In the genomic region with DNA sequence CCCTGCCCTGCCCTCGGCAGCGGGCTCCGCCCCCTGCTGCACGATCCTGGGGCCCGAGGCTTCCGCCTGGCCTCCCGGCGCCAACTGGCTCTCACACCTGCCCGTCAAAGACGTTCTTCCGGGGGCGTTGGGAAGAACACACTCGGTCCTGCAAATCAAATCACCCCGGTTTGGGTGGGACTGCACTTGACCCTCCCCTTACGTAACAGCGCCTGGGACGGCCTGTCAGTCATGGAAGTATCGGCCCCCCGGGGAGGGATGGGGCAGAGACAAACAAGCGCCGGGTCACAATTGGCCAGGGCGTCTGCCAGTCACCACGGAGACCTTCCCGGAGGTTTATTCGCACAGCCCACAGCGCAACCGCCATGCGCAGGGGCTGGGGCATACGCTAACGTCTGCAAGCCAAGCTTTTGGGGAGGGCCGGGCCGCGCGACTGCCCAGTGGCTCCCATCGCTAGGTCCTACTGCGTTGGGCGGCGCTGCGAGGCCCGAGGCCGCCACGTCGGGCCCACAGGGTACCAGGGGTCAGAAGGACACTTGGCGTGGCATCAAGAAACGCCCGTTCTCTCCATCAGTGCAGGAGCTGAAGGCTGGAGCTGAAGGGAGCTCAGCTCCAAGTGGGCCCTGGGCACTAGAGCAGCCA, we compare ENCODE assay signal across 8 cellular contexts. TPM values are rescaled to one million over a fixed set of nuclear protein-coding genes. Genes with fewer than 3 reads are reported as not detected.
A peak's percentile ranks its signal among the peaks of the same experiment; 100 is the strongest.
DNase-seq lines count a peak whose midpoint lies in the region; ATAC-seq, FAIRE-seq and TF ChIP-seq lines count a peak whose summit lies in the region.

No MANE protein-coding gene starts in this region.

- H3K4me3 Mint-ChIP-seq in WTC11: peak overlapping the region; percentile 87

- peak overlapping the region; percentile 45 to 83 for H3K4me3 ChIP-seq in cardiac fibroblast (replicated peaks in 1 of 2; ENCODE audit: low read depth in 2 of 2, low read length in 2 of 2)
- peak overlapping the region; percentile 78 to 87 for H3K4me3 ChIP-seq in small intestine (ENCODE audit: low read depth in 1 of 2, low read length in 2 of 2)

- H3K4me1 ChIP-seq in small intestine (ENCODE audit: control insufficient read depth in 2 of 2, insufficient read depth in 1 of 2, low read depth in 1 of 2, low read length in 1 of 2): peaks cover 4 to 6% of the 10 kb centered on the region in 2 donors

- no peaks in the 10 kb centered on the region for H3K27me3 ChIP-seq in small intestine (ENCODE audit: control insufficient read depth in 2 of 2, insufficient read depth in 2 of 2, low read length in 2 of 2)

- FAIRE-seq in small intestine (lab: Jason Lieb, UNC): no peak

- no peaks in the 10 kb centered on the region for H3K36me3 ChIP-seq in small intestine (ENCODE audit: control insufficient read depth in 2 of 2, insufficient read depth in 2 of 2, low read length in 2 of 2)

- DNase-seq in AG08396 (ENCODE audit: low spot score): peak; percentile 99
- DNase-seq in NCI-H2227 treated with DMSO at 0.1 percent for 48 hours (lab: John Stamatoyannopoulos, UW): peak; percentile 97
- DNase-seq in WTC11 (ENCODE audit: low spot score): peak; percentile 100
- DNase-seq in cardiac fibroblast (ENCODE audit: low read depth in 2 of 2): peak; percentile 100
- peak; percentile 93 for DNase-seq in iPS-NIHi11 (ENCODE audit: low spot score)
- DNase-seq in small intestine: peak; percentile 100

- 0% methylated on average over 39 to 46 of the region's 46 CpGs for WGBS in small intestine, 3 donors

- H3K9me3 Mint-ChIP-seq in WTC11: peaks cover 3% of the 10 kb centered on the region; the same call in 1 of the 2 replicates

- peak overlapping the region; percentile 91 for H3K27ac Mint-ChIP-seq in WTC11

- POLR2A ChIA-PET in WTC11 (lab: Charles Lee): interaction anchor here (0.5 to 0.6 kb wide), 2 partner anchors 32 to 357 kb away, joined by 3 to 4 read pairs; no protein-coding TSS in a partner anchor

- ATAC-seq in HG03175 (IDR thresholded peaks at IDR 0.05; ENCODE audit: unreplicated experiment): peak; percentile 95
- ATAC-seq in WTC11: peak; percentile 93

- TF ChIP-seq CTCF in WTC11 (IDR thresholded peaks at IDR 0.05): no peak
- TF ChIP-seq CTCF in cardiac fibroblast (IDR thresholded peaks at IDR 0.05; ENCODE audit: low read depth, low read length): no peak

- in situ Hi-C loops in GM18951 (cut with MboI; ENCODE audit: low sequenced_read_pairs, unreplicated experiment): no loop called here

- peaks cover 30% of the 10 kb centered on the region for H3K4me1 Mint-ChIP-seq in WTC11

- no peaks in the 10 kb centered on the region for H3K9me3 ChIP-seq in small intestine (ENCODE audit: control insufficient read depth, low read depth)

- peak overlapping the region; percentile 88 to 98 for H3K27ac ChIP-seq in small intestine (ENCODE audit: low read depth in 1 of 2, low read length in 1 of 2)

- peak; percentile 93 for TF ChIP-seq POLR2A in GM18951 (IDR thresholded peaks at IDR 0.05; ENCODE audit: extremely low read depth, insufficient read depth, insufficient read length)

- peaks cover 7% of the 10 kb centered on the region for H3K36me3 Mint-ChIP-seq in WTC11

- H3K27me3 Mint-ChIP-seq in WTC11 (ENCODE audit: low read depth): no peaks in the 10 kb centered on the region

- CTCF ChIA-PET in WTC11 (lab: Charles Lee): interaction anchor here (0.6 to 1.5 kb wide), 4 partner anchors 47 to 1685 kb away, joined by 3 to 7 read pairs (median 3); a partner anchor contains a TSS

TF ChIP-seq in WTC11, 78 proteins besides CTCF, POLR2A, EP300 and RAD21:
- peak; percentile 78; the same call in 1 of the 2 replicates for TF ChIP-seq FOXK1 (CRISPR knock-in tag; IDR thresholded peaks at IDR 0.05)
- peak; percentile 75; the same call in 1 of the 2 replicates for TF ChIP-seq ETV6 (CRISPR knock-in tag; IDR thresholded peaks at IDR 0.05)
- TF ChIP-seq RELA (CRISPR knock-in tag; IDR thresholded peaks at IDR 0.05; ENCODE audit: borderline replicate concordance): no peak
- TF ChIP-seq, protein P1, sequence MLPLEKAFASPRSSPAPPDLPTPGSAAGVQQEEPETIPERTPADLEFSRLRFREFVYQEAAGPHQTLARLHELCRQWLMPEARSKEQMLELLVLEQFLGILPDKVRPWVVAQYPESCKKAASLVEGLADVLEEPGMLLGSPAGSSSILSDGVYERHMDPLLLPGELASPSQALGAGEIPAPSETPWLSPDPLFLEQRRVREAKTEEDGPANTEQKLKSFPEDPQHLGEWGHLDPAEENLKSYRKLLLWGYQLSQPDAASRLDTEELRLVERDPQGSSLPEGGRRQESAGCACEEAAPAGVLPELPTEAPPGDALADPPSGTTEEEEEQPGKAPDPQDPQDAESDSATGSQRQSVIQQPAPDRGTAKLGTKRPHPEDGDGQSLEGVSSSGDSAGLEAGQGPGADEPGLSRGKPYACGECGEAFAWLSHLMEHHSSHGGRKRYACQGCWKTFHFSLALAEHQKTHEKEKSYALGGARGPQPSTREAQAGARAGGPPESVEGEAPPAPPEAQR (CRISPR knock-in tag; IDR thresholded peaks at IDR 0.05): no peak
- peak; percentile 85; the same call in 1 of the 2 replicates for TF ChIP-seq MYBL2 (CRISPR knock-in tag; IDR thresholded peaks at IDR 0.05)
- TF ChIP-seq, protein P2, sequence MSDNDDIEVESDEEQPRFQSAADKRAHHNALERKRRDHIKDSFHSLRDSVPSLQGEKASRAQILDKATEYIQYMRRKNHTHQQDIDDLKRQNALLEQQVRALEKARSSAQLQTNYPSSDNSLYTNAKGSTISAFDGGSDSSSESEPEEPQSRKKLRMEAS (CRISPR knock-in tag; IDR thresholded peaks at IDR 0.05): peak; percentile 66; the same call in 1 of the 2 replicates
- TF ChIP-seq, protein P3, sequence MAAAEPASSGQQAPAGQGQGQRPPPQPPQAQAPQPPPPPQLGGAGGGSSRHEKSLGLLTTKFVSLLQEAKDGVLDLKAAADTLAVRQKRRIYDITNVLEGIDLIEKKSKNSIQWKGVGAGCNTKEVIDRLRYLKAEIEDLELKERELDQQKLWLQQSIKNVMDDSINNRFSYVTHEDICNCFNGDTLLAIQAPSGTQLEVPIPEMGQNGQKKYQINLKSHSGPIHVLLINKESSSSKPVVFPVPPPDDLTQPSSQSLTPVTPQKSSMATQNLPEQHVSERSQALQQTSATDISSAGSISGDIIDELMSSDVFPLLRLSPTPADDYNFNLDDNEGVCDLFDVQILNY (CRISPR knock-in tag; IDR thresholded peaks at IDR 0.05): 0 out of 2 replicates have a peak, but pooled peaks have one; percentile 23
- peak; percentile 84 for TF ChIP-seq SP1 (CRISPR knock-in tag; conservative IDR thresholded peaks at IDR 0.05)
- peak; percentile 57; the same call in 1 of the 2 replicates for TF ChIP-seq GABPB1 (CRISPR knock-in tag; IDR thresholded peaks at IDR 0.05)
- TF ChIP-seq, protein P4, sequence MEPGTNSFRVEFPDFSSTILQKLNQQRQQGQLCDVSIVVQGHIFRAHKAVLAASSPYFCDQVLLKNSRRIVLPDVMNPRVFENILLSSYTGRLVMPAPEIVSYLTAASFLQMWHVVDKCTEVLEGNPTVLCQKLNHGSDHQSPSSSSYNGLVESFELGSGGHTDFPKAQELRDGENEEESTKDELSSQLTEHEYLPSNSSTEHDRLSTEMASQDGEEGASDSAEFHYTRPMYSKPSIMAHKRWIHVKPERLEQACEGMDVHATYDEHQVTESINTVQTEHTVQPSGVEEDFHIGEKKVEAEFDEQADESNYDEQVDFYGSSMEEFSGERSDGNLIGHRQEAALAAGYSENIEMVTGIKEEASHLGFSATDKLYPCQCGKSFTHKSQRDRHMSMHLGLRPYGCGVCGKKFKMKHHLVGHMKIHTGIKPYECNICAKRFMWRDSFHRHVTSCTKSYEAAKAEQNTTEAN (CRISPR knock-in tag; IDR thresholded peaks at IDR 0.05): 0 out of 2 replicates have a peak, but pooled peaks have one; percentile 32
- TF ChIP-seq, protein P5, sequence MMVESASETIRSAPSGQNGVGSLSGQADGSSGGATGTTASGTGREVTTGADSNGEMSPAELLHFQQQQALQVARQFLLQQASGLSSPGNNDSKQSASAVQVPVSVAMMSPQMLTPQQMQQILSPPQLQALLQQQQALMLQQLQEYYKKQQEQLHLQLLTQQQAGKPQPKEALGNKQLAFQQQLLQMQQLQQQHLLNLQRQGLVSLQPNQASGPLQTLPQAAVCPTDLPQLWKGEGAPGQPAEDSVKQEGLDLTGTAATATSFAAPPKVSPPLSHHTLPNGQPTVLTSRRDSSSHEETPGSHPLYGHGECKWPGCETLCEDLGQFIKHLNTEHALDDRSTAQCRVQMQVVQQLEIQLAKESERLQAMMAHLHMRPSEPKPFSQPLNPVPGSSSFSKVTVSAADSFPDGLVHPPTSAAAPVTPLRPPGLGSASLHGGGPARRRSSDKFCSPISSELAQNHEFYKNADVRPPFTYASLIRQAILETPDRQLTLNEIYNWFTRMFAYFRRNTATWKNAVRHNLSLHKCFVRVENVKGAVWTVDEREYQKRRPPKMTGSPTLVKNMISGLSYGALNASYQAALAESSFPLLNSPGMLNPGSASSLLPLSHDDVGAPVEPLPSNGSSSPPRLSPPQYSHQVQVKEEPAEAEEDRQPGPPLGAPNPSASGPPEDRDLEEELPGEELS (CRISPR knock-in tag; IDR thresholded peaks at IDR 0.05): peak; percentile 82; the same call in 1 of the 2 replicates
- peak; percentile 90; the same call in 1 of the 2 replicates for TF ChIP-seq FOXP1 (CRISPR knock-in tag; IDR thresholded peaks at IDR 0.05; ENCODE audit: borderline replicate concordance)
- TF ChIP-seq NFYB (CRISPR knock-in tag; conservative IDR thresholded peaks at IDR 0.05; ENCODE audit: low read depth): peak; percentile 94
- no peak for TF ChIP-seq ZNF138 (CRISPR knock-in tag; conservative IDR thresholded peaks at IDR 0.05)
TF ChIP-seq in WTC11: peak in this region for 11.

RNA-seq across cellular contexts. Expression of a gene that starts 0.4 kb away (rescaled TPM):
- 19.9 TPM in 3 replicates for total RNA-seq in WTC11 (2021)
- 10 to 100 TPM; 15.8 to 29.5 (median 20.0) TPM for polyA plus RNA-seq in small intestine

Comparison
In these comparisons a context has a peak if more than half of its experiments do, and no peak if none do; other contexts are left out.
1. Peak in every context shown above with its lines: DNase-seq, ATAC-seq, H3K4me3 ChIP-seq and H3K27ac ChIP-seq.